ENCODE assay signal across 22 cellular contexts in the genomic region with DNA sequence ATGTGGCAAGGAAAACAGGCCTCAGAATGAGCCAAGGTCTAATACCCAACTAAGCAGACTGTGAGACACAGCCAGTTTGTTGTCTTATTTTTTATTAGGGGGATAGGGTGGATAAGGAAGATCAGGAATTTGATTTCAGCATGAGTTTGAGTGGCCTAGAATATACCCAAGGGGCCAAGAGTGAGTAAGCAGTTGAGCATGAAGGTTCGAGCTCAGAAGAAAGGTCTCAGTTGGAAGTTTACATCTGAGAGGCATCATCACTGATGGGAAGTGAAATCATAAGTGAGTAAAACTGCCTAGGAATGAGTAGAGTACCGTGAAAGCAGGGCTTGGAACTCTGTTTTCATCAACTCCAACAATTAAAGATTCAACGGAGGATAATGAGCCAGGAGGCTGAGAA. TPM values are rescaled to one million over a fixed set of nuclear protein-coding genes. Genes with fewer than 3 reads are reported as not detected.
DNase-seq lines count a peak whose midpoint lies in the region; ATAC-seq and TF ChIP-seq lines count a peak whose summit lies in the region.
"Had no signal": no experiment of that assay in that cellular context is flagged by ENCODE, and none has a peak within 500 bp of the region (broad histone marks: within the 10 kb centered on the region; RNA-seq: fewer than 3 reads in every experiment).

No MANE protein-coding gene starts in this region.

- H3K27me3 ChIP-seq in IMR-90 (ENCODE audit: control insufficient read depth, insufficient read depth, low read length) (no peaks in the 10 kb centered on the region), uterus (no peaks in the 10 kb centered on the region)
- H3K27me3 ChIP-seq: BLaER1 treated with 17β-estradiol and CSF1 and Interleukin-3, amounts not matched to agents 10 nM and 100 nM had no signal

- H4K8ac ChIP-seq in IMR-90 (ENCODE audit: low read depth in 2 of 2, low read length in 2 of 2): no peak overlapping the region

- H3K14ac ChIP-seq in IMR-90 (replicated peaks; ENCODE audit: low read depth, low read length): no peak overlapping the region; the same call in 1 of the 2 replicates

- no peak overlapping the region for H3K4ac ChIP-seq in IMR-90 (ENCODE audit: low read depth, low read length)

- no peak overlapping the region for H4K5ac ChIP-seq in IMR-90 (ENCODE audit: low read depth, low read length)

- H2AK5ac ChIP-seq in IMR-90 (ENCODE audit: low read depth, low read length): no peak overlapping the region

- CTCF ChIA-PET in activated CD8-positive, alpha-beta T cell treated with anti-CD3 and anti-CD28 coated beads for 36 hours (lab: Charles Lee): interaction anchor here (1.9 kb wide), 1 partner anchor 74 kb away, joined by 6 read pairs; no protein-coding TSS in a partner anchor
- CTCF ChIA-PET in activated CD8-positive, alpha-beta T cell treated with anti-CD3 and anti-CD28 coated beads, Interleukin-2, amount 10 ng/mL, durations not matched to agents 7 days and 5 days (lab: Charles Lee): no interaction called here
- CTCF ChIA-PET in IMR-90 (lab: Yijun Ruan, JAX): no interaction called here

- POLR2A ChIA-PET in activated CD8-positive, alpha-beta T cell treated with anti-CD3 and anti-CD28 coated beads for 36 hours (lab: Charles Lee): interaction anchor here (0.9 kb wide), 1 partner anchor 36 kb away, joined by 5 read pairs; a partner anchor contains a TSS
- POLR2A ChIA-PET in activated CD8-positive, alpha-beta T cell treated with anti-CD3 and anti-CD28 coated beads, Interleukin-2, amount 10 ng/mL, durations not matched to agents 7 days and 5 days (lab: Charles Lee): interaction anchor here (1.0 to 1.2 kb wide), 2 partner anchors 12 to 36 kb away, joined by 3 to 4 read pairs; a partner anchor contains a TSS
- POLR2A ChIA-PET in IMR-90 (lab: Charles Lee; ENCODE audit: unreplicated experiment): no interaction called here

- no peaks in the 10 kb centered on the region; the same call in 1 of the 2 replicates for H3K4me1 ChIP-seq in IMR-90 (ENCODE audit: control insufficient read depth, insufficient read depth, low read length)
- no peaks in the 10 kb centered on the region for H3K4me1 ChIP-seq in uterus
- H3K4me1 ChIP-seq: BLaER1 treated with 17β-estradiol and CSF1 and Interleukin-3, amounts not matched to agents 10 nM and 100 nM had no signal

- dilution Hi-C loops in IMR-90 (cut with HindIII; ENCODE audit: low sequenced_read_pairs, unreplicated experiment): no loop called here

- no peak for TF ChIP-seq POLR2A in IMR-90 (IDR thresholded peaks at IDR 0.05; ENCODE audit: low read depth, low read length)
- no peak for TF ChIP-seq POLR2A in uterus (IDR thresholded peaks at IDR 0.05)

- BruUV-seq in IMR-90 (replicated peaks; lab: Mats Ljungman, UMichigan): no TSS peak

- no peak for TF ChIP-seq RAD21 in IMR-90 (IDR thresholded peaks at IDR 0.05; ENCODE audit: low read length)

- peaks cover 55% of the 10 kb centered on the region for H3K36me3 Mint-ChIP-seq in activated CD8-positive, alpha-beta T cell treated with anti-CD3 and anti-CD28 coated beads for 36 hours (ENCODE audit: low read depth)
- H3K36me3 Mint-ChIP-seq in activated CD8-positive, alpha-beta T cell treated with anti-CD3 and anti-CD28 coated beads, Interleukin-2, amount 10 ng/mL, durations not matched to agents 7 days and 5 days (ENCODE audit: low read depth): peaks cover 55% of the 10 kb centered on the region

- no peak for TF ChIP-seq CTCF in activated CD8-positive, alpha-beta T cell treated with anti-CD3 and anti-CD28 coated beads for 36 hours (IDR thresholded peaks at IDR 0.05)
- TF ChIP-seq CTCF in IMR-90 (conservative IDR thresholded peaks at IDR 0.05; ENCODE audit: low read depth, low read length) (no peak), choroid plexus epithelial cell (conservative IDR thresholded peaks at IDR 0.05; ENCODE audit: low read depth, low read length) (no peak), uterus (IDR thresholded peaks at IDR 0.05) (no peak)

- WGBS in IMR-90 (ENCODE audit: extremely low coverage in 2 of 2, insufficient read length in 1 of 2), 2 experiments: no CpG with 5 or more reads among the region's 3 CpGs

- H3K36me3 ChIP-seq in IMR-90 (ENCODE audit: control insufficient read depth, insufficient read depth, low read length) (peaks cover 23% of the 10 kb centered on the region), uterus (no peaks in the 10 kb centered on the region)

- no peak overlapping the region for H2BK120ac ChIP-seq in IMR-90 (ENCODE audit: low read depth, low read length)

- no peak overlapping the region for H2BK20ac ChIP-seq in IMR-90 (ENCODE audit: low read depth, low read length)

- H3K4me3 Mint-ChIP-seq in activated CD8-positive, alpha-beta T cell treated with anti-CD3 and anti-CD28 coated beads for 36 hours: no peak overlapping the region
- no peak overlapping the region for H3K4me3 Mint-ChIP-seq in activated CD8-positive, alpha-beta T cell treated with anti-CD3 and anti-CD28 coated beads, Interleukin-2, amount 10 ng/mL, durations not matched to agents 7 days and 5 days
- H3K4me3 Mint-ChIP-seq: CD8-positive, alpha-beta memory T cell had no signal

- no peak overlapping the region for H2BK15ac ChIP-seq in IMR-90 (ENCODE audit: low read depth, low read length)

- no peak for ATAC-seq in activated CD8-positive, alpha-beta T cell treated with anti-CD3 and anti-CD28 coated beads for 36 hours
- no peak for ATAC-seq in activated CD8-positive, alpha-beta T cell treated with anti-CD3 and anti-CD28 coated beads, Interleukin-2, amount 10 ng/mL, durations not matched to agents 7 days and 5 days
- ATAC-seq in IMR-90 (ENCODE audit: low read depth) (peak; percentile 69), sciatic nerve (no peak)

- in situ Hi-C loops in IMR-90 (cut with MboI; ENCODE audit: low sequenced_read_pairs): no loop called here

- peak overlapping the region; percentile 81 for H2BK5ac ChIP-seq in IMR-90 (ENCODE audit: low read depth, low read length, poor library complexity, severe bottlenecking)

- H4K91ac ChIP-seq in IMR-90 (ENCODE audit: insufficient read depth, low read depth, low read length): no peak overlapping the region

- no peak for DNase-seq in activated CD8-positive, alpha-beta T cell treated with anti-CD3 and anti-CD28 coated beads for 36 hours
- no peak for DNase-seq in activated CD8-positive, alpha-beta T cell treated with anti-CD3 and anti-CD28 coated beads, Interleukin-2, amount 10 ng/mL, durations not matched to agents 7 days and 5 days
- peak; percentile 69 for DNase-seq in IMR-90
- peak; percentile 55 for DNase-seq in choroid plexus epithelial cell (ENCODE audit: low read depth)
- peak; percentile 43 for DNase-seq in skeletal muscle cell (ENCODE audit: low read depth)
- DNase-seq in H4 (ENCODE audit: low spot score): no peak
- DNase-seq in uterus: no peak
- DNase-seq in sciatic nerve (ENCODE audit: low spot score): no peak
- DNase-seq: CD8-positive, alpha-beta memory T cell; DMS79 treated with DMSO at 0.1 percent for 48 hours; GF-D8; GOT3; NCI-H1092; NCI-H1694 treated with DMSO at 0.1 percent for 48 hours; NCI-H446; NCI-H69; NK-92 treated with Interleukin-12 subunit alpha and Interleukin-12 subunit beta, amount 100 ng/mL, for 24 hours; OCI-M1; RPMI8226; SIG-M5 had no signal

- H3K4me1 Mint-ChIP-seq in activated CD8-positive, alpha-beta T cell treated with anti-CD3 and anti-CD28 coated beads for 36 hours (ENCODE audit: low read depth): peaks cover 14% of the 10 kb centered on the region
- peaks cover 3% of the 10 kb centered on the region for H3K4me1 Mint-ChIP-seq in activated CD8-positive, alpha-beta T cell treated with anti-CD3 and anti-CD28 coated beads, Interleukin-2, amount 10 ng/mL, durations not matched to agents 7 days and 5 days (ENCODE audit: low read depth)
- H3K4me1 Mint-ChIP-seq: CD8-positive, alpha-beta memory T cell had no signal

- intact Hi-C loops in activated CD8-positive, alpha-beta T cell treated with anti-CD3 and anti-CD28 coated beads for 36 hours (cut with micrococcal nuclease): no loop called here
- intact Hi-C loops in IMR-90 (cut with micrococcal nuclease) (loop anchor here (10.0 kb wide), 1 partner anchor 205 kb away; no protein-coding TSS in a partner anchor), uterus (cut with DNase I; ENCODE audit: low total_unique reads) (no loop called here), sciatic nerve (cut with DNase I) (no loop called here)

- no peak overlapping the region for H3K9ac ChIP-seq in IMR-90 (ENCODE audit: low read depth, low read length)
- H3K9ac ChIP-seq: BLaER1 treated with 17β-estradiol and CSF1 and Interleukin-3, amounts not matched to agents 10 nM and 100 nM; KMS-11 had no signal

- H3K27ac ChIP-seq in IMR-90 (ENCODE audit: insufficient read depth, low read length) (no peak overlapping the region), uterus (no peak overlapping the region)
- H3K27ac ChIP-seq: BLaER1 treated with 17β-estradiol and CSF1 and Interleukin-3, amounts not matched to agents 10 nM and 100 nM; KMS-11 had no signal

- H3K23ac ChIP-seq in IMR-90 (ENCODE audit: low read depth, low read length): no peak overlapping the region

- H3K9me1 ChIP-seq in IMR-90 (ENCODE audit: insufficient read depth, low read length): no peaks in the 10 kb centered on the region

- H2AK9ac ChIP-seq in IMR-90 (replicated peaks; ENCODE audit: low read depth, low read length, poor library complexity): no peak overlapping the region

- no peak overlapping the region for H3K56ac ChIP-seq in IMR-90 (ENCODE audit: extremely low read depth, insufficient read depth, low read length)

- no peak overlapping the region for H3K18ac ChIP-seq in IMR-90 (ENCODE audit: low read depth, low read length)

- peaks cover 17 to 32% of the 10 kb centered on the region in 2 experiments; a peak in 3 of 4 replicates for H3K79me1 ChIP-seq in IMR-90 (ENCODE audit: low read depth in 1 of 2, low read length in 2 of 2)

- peak overlapping the region; percentile 7; the same call in 1 of the 2 replicates for H3K4me2 ChIP-seq in IMR-90 (ENCODE audit: low read depth, low read length)
- H3K4me2 ChIP-seq: BLaER1 treated with 17β-estradiol and CSF1 and Interleukin-3, amounts not matched to agents 10 nM and 100 nM; KMS-11 had no signal

- no peaks in the 10 kb centered on the region for H3K9me3 ChIP-seq in IMR-90 (ENCODE audit: control insufficient read depth, insufficient read depth, low read length)
- no peaks in the 10 kb centered on the region for H3K9me3 ChIP-seq in uterus

- H2AFZ ChIP-seq in IMR-90 (replicated peaks; ENCODE audit: low read length, poor library complexity): no peak overlapping the region

- H3K27ac Mint-ChIP-seq in activated CD8-positive, alpha-beta T cell treated with anti-CD3 and anti-CD28 coated beads for 36 hours: peak overlapping the region; percentile 4
- H3K27ac Mint-ChIP-seq in activated CD8-positive, alpha-beta T cell treated with anti-CD3 and anti-CD28 coated beads, Interleukin-2, amount 10 ng/mL, durations not matched to agents 7 days and 5 days: no peak overlapping the region

- no peak overlapping the region for H3K4me3 ChIP-seq in IMR-90 (ENCODE audit: insufficient read depth, low read depth, low read length)
- no peak overlapping the region for H3K4me3 ChIP-seq in choroid plexus epithelial cell (ENCODE audit: low read depth, low read length)
- H3K4me3 ChIP-seq in skeletal muscle cell (ENCODE audit: low read depth, low read length): no peak overlapping the region
- no peak overlapping the region for H3K4me3 ChIP-seq in uterus
- H3K4me3 ChIP-seq: BLaER1 treated with 17β-estradiol and CSF1 and Interleukin-3, amounts not matched to agents 10 nM and 100 nM had no signal

- H3K9me3 Mint-ChIP-seq in activated CD8-positive, alpha-beta T cell treated with anti-CD3 and anti-CD28 coated beads for 36 hours: no peaks in the 10 kb centered on the region
- no peaks in the 10 kb centered on the region for H3K9me3 Mint-ChIP-seq in activated CD8-positive, alpha-beta T cell treated with anti-CD3 and anti-CD28 coated beads, Interleukin-2, amount 10 ng/mL, durations not matched to agents 7 days and 5 days (ENCODE audit: insufficient read depth)
- H3K9me3 Mint-ChIP-seq: CD8-positive, alpha-beta memory T cell had no signal

- H3K27me3 Mint-ChIP-seq in activated CD8-positive, alpha-beta T cell treated with anti-CD3 and anti-CD28 coated beads for 36 hours: no peaks in the 10 kb centered on the region
- H3K27me3 Mint-ChIP-seq in activated CD8-positive, alpha-beta T cell treated with anti-CD3 and anti-CD28 coated beads, Interleukin-2, amount 10 ng/mL, durations not matched to agents 7 days and 5 days (ENCODE audit: low read depth): no peaks in the 10 kb centered on the region
- H3K27me3 Mint-ChIP-seq: CD8-positive, alpha-beta memory T cell had no signal

- H4K20me1 ChIP-seq in IMR-90 (ENCODE audit: insufficient read depth, low read length): no peaks in the 10 kb centered on the region; the same call in 1 of the 2 replicates
- H4K20me1 ChIP-seq: BLaER1 treated with 17β-estradiol and CSF1 and Interleukin-3, amounts not matched to agents 10 nM and 100 nM had no signal

RNA-seq across cellular contexts. Expression of a gene that starts 12.6 kb away (rescaled TPM):
- 10 to 100 TPM; 52.3 to 55.3 TPM for total RNA-seq in activated CD8-positive, alpha-beta T cell treated with anti-CD3 and anti-CD28 coated beads for 36 hours
- total RNA-seq in activated CD8-positive, alpha-beta T cell treated with anti-CD3 and anti-CD28 coated beads, Interleukin-2, amount 10 ng/mL, durations not matched to agents 7 days and 5 days: 10 to 100 TPM; 47.9 to 50.7 TPM
- total RNA-seq in IMR-90 (2012; rRNA removed) (25.6 and 38.9 TPM in 2 replicates), uterus (100 to 1,000 TPM in 1 of 4 donors, 10 to 100 TPM in 3; 20.9 to 181 (median 49.0) TPM), sciatic nerve (39.0 TPM)
- 23.1 and 26.1 TPM in 2 replicates for polyA plus RNA-seq in IMR-90 (2012; rRNA removed)
- polyA plus RNA-seq in IMR-90 (2012; cell fraction: cytosol; rRNA removed): 8.2 and 8.4 TPM in 2 replicates
- polyA plus RNA-seq in IMR-90 (2012; cell fraction: nucleus; rRNA removed; ENCODE audit: low replicate concordance): 3.0 and 16.9 TPM in 2 replicates
- 26.0 and 31.9 TPM in 2 replicates for total RNA-seq in H4 (2014; rRNA removed; shearing (Covaris generic))

RNA-seq across cellular contexts. Expression of a gene that starts 36.9 kb away (rescaled TPM):
- 10 to 100 TPM; 68.8 to 68.9 TPM for total RNA-seq in activated CD8-positive, alpha-beta T cell treated with anti-CD3 and anti-CD28 coated beads for 36 hours
- 10 to 100 TPM; 90.0 to 90.9 TPM for total RNA-seq in activated CD8-positive, alpha-beta T cell treated with anti-CD3 and anti-CD28 coated beads, Interleukin-2, amount 10 ng/mL, durations not matched to agents 7 days and 5 days
- total RNA-seq in IMR-90 (2012; rRNA removed) (27.1 and 35.6 TPM in 2 replicates), uterus (10 to 100 TPM; 20.7 to 82.4 (median 40.0) TPM), sciatic nerve (65.5 TPM)
- 32.3 and 43.5 TPM in 2 replicates for polyA plus RNA-seq in IMR-90 (2012; rRNA removed)
- 11.1 and 19.2 TPM in 2 replicates for polyA plus RNA-seq in IMR-90 (2012; cell fraction: cytosol; rRNA removed)
- polyA plus RNA-seq in IMR-90 (2012; cell fraction: nucleus; rRNA removed; ENCODE audit: low replicate concordance): 15.6 and 45.3 TPM in 2 replicates
- 10.4 and 14.1 TPM in 2 replicates for total RNA-seq in H4 (2014; rRNA removed; shearing (Covaris generic))

RNA-seq across cellular contexts. Expression of a gene that starts 46.8 kb away (rescaled TPM):
- 100 to 1,000 TPM; 210 to 216 TPM for total RNA-seq in activated CD8-positive, alpha-beta T cell treated with anti-CD3 and anti-CD28 coated beads for 36 hours
- total RNA-seq in activated CD8-positive, alpha-beta T cell treated with anti-CD3 and anti-CD28 coated beads, Interleukin-2, amount 10 ng/mL, durations not matched to agents 7 days and 5 days: 100 to 1,000 TPM; 273 to 290 TPM
- total RNA-seq in IMR-90 (2012; rRNA removed) (36.1 and 37.6 TPM in 2 replicates), uterus (10 to 100 TPM; 12.6 to 76.3 (median 31.8) TPM), sciatic nerve (29.3 TPM)
- polyA plus RNA-seq in IMR-90 (2012; rRNA removed): 55.6 and 56.9 TPM in 2 replicates
- polyA plus RNA-seq in IMR-90 (2012; cell fraction: cytosol; rRNA removed): 52.9 and 59.9 TPM in 2 replicates
- polyA plus RNA-seq in IMR-90 (2012; cell fraction: nucleus; rRNA removed; ENCODE audit: low replicate concordance): 37.1 and 52.4 TPM in 2 replicates
- total RNA-seq in H4 (2014; rRNA removed; shearing (Covaris generic)): 52.7 and 66.6 TPM in 2 replicates

Comparison
In these comparisons a context has a peak if more than half of its experiments do, and no peak if none do; other contexts are left out.
1. DNase-seq: peak in IMR-90 (single experiment), choroid plexus epithelial cell (single experiment) and skeletal muscle cell (single experiment); none in activated CD8-positive, alpha-beta T cell treated with anti-CD3 and anti-CD28 coated beads for 36 hours (single experiment), activated CD8-positive, alpha-beta T cell treated with anti-CD3 and anti-CD28 coated beads, Interleukin-2, amount 10 ng/mL, durations not matched to agents 7 days and 5 days (single experiment), H4 (single experiment), uterus (0 of 2) and sciatic nerve (single experiment).